ENCODE assay signal across 1 cellular context in the genomic region with DNA sequence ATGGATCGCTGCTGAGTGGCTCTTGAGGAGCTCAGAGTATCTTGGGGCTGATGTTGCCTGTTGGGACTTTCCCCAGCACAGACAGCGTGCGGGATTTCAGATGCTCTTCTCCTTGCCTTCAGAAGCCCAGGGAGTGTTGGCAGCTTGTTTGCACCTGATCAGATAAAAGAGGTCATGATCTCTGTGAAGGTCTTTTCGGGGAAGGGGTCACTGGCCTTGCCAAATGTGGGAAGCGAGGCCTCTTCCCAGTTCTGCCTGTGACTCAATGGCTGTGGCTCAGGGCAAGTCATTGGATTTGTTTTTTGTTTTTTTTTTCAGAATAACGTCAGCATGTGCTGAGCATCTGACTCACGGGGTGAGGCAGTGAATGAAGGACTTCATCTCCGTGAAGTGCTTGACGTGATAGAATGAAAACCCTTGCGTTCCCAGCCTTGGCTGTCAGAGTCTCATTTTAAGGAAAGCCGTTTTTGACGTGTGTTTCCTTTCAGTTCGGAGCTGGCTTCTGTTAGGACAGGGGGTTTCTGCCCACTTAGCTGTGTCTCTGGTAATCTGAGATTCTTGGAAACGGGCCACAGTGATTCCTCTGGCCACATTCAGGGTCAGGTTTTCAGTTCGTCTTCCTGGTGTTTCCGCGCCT.
TF ChIP-seq lines count a peak whose summit lies in the region.

No MANE protein-coding gene starts in this region.

TF ChIP-seq in endothelial cell of umbilical vein, 7 proteins besides CTCF, POLR2A, EP300 and RAD21:
- TF ChIP-seq GATA2 (IDR thresholded peaks at IDR 0.05; ENCODE audit: insufficient read depth, insufficient read length, low read depth, low read length) (peak; percentile 49), MYC (IDR thresholded peaks at IDR 0.05; ENCODE audit: low read depth, low read length) (no peak), FOS (IDR thresholded peaks at IDR 0.05; ENCODE audit: borderline replicate concordance, insufficient read depth, low read length) (peak; percentile 73), POLR2AphosphoS5 (IDR thresholded peaks at IDR 0.05; ENCODE audit: insufficient read depth, low read depth, low read length) (no peak), EZH2 (IDR thresholded peaks at IDR 0.05; ENCODE audit: borderline replicate concordance, low read depth, low read length, severe bottlenecking) (no peak), JUN (IDR thresholded peaks at IDR 0.05; ENCODE audit: borderline replicate concordance, insufficient read depth, insufficient read length, low read depth) (peak; percentile 4)
- TF ChIP-seq, protein P1, sequence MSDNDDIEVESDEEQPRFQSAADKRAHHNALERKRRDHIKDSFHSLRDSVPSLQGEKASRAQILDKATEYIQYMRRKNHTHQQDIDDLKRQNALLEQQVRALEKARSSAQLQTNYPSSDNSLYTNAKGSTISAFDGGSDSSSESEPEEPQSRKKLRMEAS (IDR thresholded peaks at IDR 0.05; ENCODE audit: insufficient read depth, insufficient read length) = no peak
